ENCODE assay signal across 12 cellular contexts in the genomic region with DNA sequence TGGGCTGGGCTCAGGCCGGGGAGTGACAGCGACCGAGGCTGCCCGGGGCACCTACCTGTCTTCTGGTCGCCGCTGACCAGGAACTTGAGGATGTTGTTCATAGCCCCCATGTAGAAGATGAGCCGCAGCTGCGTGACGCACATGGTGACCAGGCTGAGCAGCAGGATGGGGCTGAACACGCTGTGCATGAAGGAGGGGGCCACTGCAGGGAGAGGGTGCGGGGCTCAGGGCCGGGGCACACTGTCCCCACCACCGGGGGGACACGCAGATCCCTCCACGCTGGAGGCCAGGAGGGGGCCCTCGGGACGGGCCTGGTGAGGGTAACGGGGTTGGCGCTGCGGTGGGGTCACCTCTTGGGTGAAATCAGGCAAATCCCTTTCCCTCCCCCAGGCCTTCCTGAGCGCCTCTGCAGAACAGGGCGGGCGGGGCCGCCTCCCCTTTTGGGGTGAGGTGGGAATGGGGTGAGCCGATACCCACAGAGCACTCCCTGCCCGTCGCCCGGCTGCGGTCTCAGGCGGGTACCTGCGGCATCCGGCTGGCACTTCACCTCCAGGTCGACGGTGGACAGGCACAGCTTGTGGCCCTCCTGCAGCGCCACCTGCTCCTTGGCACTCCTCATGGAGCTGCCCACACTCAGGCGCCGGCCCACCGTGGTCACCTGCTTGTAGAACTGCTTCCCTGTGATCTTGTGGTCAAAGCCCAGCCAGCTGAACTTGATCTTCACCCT. TPM values are rescaled to one million over a fixed set of nuclear protein-coding genes. Genes with fewer than 3 reads are reported as not detected.
A peak's percentile ranks its signal among the peaks of the same experiment; 100 is the strongest.
DNase-seq lines count a peak whose midpoint lies in the region; ATAC-seq, FAIRE-seq and TF ChIP-seq lines count a peak whose summit lies in the region.
"Had no signal": no experiment of that assay in that cellular context is flagged by ENCODE, and none has a peak within 500 bp of the region (broad histone marks: within the 10 kb centered on the region; RNA-seq: fewer than 3 reads in every experiment).

No MANE protein-coding gene starts in this region.

- H3K9ac ChIP-seq in adipocyte (ENCODE audit: low read length) (peak overlapping the region; percentile 67), mesendoderm (ENCODE audit: low read length) (no peak overlapping the region)

- TF ChIP-seq RAD21 in A549 (conservative IDR thresholded peaks at IDR 0.05 in 1 of 2, IDR thresholded peaks at IDR 0.05 in 1 of 2), result no peak

- H3K9me3 ChIP-seq in A549 (no peaks in the 10 kb centered on the region), adipocyte (ENCODE audit: control insufficient read depth, low read length) (no peaks in the 10 kb centered on the region)
- H3K9me3 ChIP-seq: thyroid gland had no signal

- H3K4me2 ChIP-seq in A549, result peak overlapping the region; percentile 90
- H3K4me2 ChIP-seq in mesendoderm (ENCODE audit: low read length), result no peak overlapping the region

- H2BK120ac ChIP-seq in mesendoderm (ENCODE audit: low read depth, low read length), result no peak overlapping the region

- H3K18ac ChIP-seq in mesendoderm (ENCODE audit: low read length), result no peak overlapping the region

- no peak for FAIRE-seq in A549 (lab: Jason Lieb, UNC)

- H4K8ac ChIP-seq in mesendoderm (ENCODE audit: low read depth, low read length), result no peak overlapping the region

- no peak for TF ChIP-seq POLR2A in A549 (IDR thresholded peaks at IDR 0.05; ENCODE audit: low read length)

- H3K27me3 ChIP-seq in adipocyte (replicated peaks; ENCODE audit: control insufficient read depth, insufficient read depth, low read length) (no peaks in the 10 kb centered on the region), mesendoderm (ENCODE audit: insufficient read depth, low read length, poor library complexity) (no peaks in the 10 kb centered on the region)
- H3K27me3 ChIP-seq: thyroid gland had no signal

- H3K56ac ChIP-seq in mesendoderm (ENCODE audit: low read length), result peak overlapping the region; percentile 37

- H2AK5ac ChIP-seq in mesendoderm (ENCODE audit: low read length), result peak overlapping the region; percentile 11

- no peaks in the 10 kb centered on the region for H3K79me1 ChIP-seq in mesendoderm (ENCODE audit: low read length)

- 0 out of 3 replicates have a peak overlapping the region, but pooled peaks have one; percentile 4 for H3K4me3 ChIP-seq in A549
- H3K4me3 ChIP-seq in adipocyte (ENCODE audit: low read length), result no peak overlapping the region
- H3K4me3 ChIP-seq in mesendoderm (ENCODE audit: low read length), result no peak overlapping the region
- H3K4me3 ChIP-seq: SK-N-MC, thyroid gland had no signal

- H3K36me3 ChIP-seq in adipocyte (ENCODE audit: control insufficient read depth, insufficient read depth, low read length, severe bottlenecking) (peaks cover 22% of the 10 kb centered on the region), mesendoderm (ENCODE audit: control insufficient read depth, insufficient read depth, low read length) (no peaks in the 10 kb centered on the region)

- CTCF ChIA-PET in A549 (lab: Yijun Ruan, JAX), result interaction anchor here (0.8 to 8.5 kb wide), 11 partner anchors 13 to 78 kb away, joined by 3 to 82 read pairs (median 6); a partner anchor contains a TSS

- H2BK15ac ChIP-seq in mesendoderm (replicated peaks; ENCODE audit: low read depth), result no peak overlapping the region

- peak overlapping the region; percentile 76 to 84 for H3K27ac ChIP-seq in A549
- H3K27ac ChIP-seq in mesendoderm (ENCODE audit: low read depth, low read length), result no peak overlapping the region
- H3K27ac ChIP-seq: SK-N-MC had no signal

- ATAC-seq in A549 (no peak; a peak in 2 of 6 replicates), GM18502 (IDR thresholded peaks at IDR 0.05; ENCODE audit: poor library complexity, unreplicated experiment) (no peak), HG02840 (IDR thresholded peaks at IDR 0.05; ENCODE audit: low FRiP score, unreplicated experiment) (no peak)

- no peak overlapping the region for H3K4ac ChIP-seq in mesendoderm (ENCODE audit: low read depth, low read length)

- no peak for TF ChIP-seq EP300 in A549 (IDR thresholded peaks at IDR 0.05)

- no peak for TF ChIP-seq CTCF in A549 (IDR thresholded peaks at IDR 0.05)

- H3K79me2 ChIP-seq in mesendoderm (ENCODE audit: control insufficient read depth, insufficient read depth, low read length), result no peaks in the 10 kb centered on the region

- no peak overlapping the region for H4K5ac ChIP-seq in mesendoderm (ENCODE audit: low read length)

- POLR2A ChIA-PET in A549 (lab: Yijun Ruan, JAX), result interaction anchor here (1.0 to 1.7 kb wide), 5 partner anchors 13 to 75 kb away, joined by 3 to 13 read pairs (median 4); a partner anchor contains a TSS

- H2BK5ac ChIP-seq in mesendoderm (ENCODE audit: low read length), result no peak overlapping the region

- no peak overlapping the region for H3K23ac ChIP-seq in mesendoderm (ENCODE audit: low read length)

- WGBS in A549 (ENCODE audit: missing lambda C conversion rate), result 79% methylated on average over 32 of the region's 38 CpGs
- no CpG with 5 or more reads among the region's 38 CpGs for WGBS in mesendoderm (ENCODE audit: extremely low coverage, insufficient coverage, low lambda C conversion rate)

- DNase-seq in A549 (ENCODE audit: low read depth in 1 of 2, low spot score in 1 of 2), result no peak
- no peak for DNase-seq in adipocyte (ENCODE audit: low read depth)
- no peak for DNase-seq in mesendoderm
- DNase-seq in EL, result no peak
- DNase-seq: activated CD4-positive, alpha-beta T cell treated with anti-CD3 and anti-CD28 coated beads, Interleukin-2, amount 10 ng/mL, durations not matched to agents 24 days and 14 days; activated naive CD8-positive, alpha-beta T cell treated with anti-CD3 and anti-CD28 coated beads for 36 hours; Kasumi-1; nephron progenitor cell had no signal

- H3K4me1 ChIP-seq in A549 (peaks cover 34% of the 10 kb centered on the region), adipocyte (ENCODE audit: control insufficient read depth, insufficient read depth, low read length) (peaks cover 21% of the 10 kb centered on the region), mesendoderm (ENCODE audit: control insufficient read depth, low read depth, low read length) (peaks cover 5% of the 10 kb centered on the region)

TF ChIP-seq in A549, 52 proteins besides CTCF, POLR2A, EP300 and RAD21:
- TF ChIP-seq FOSL2 (IDR thresholded peaks at IDR 0.05), result no peak
- TF ChIP-seq FOSL2 (CRISPR knock-in tag; IDR thresholded peaks at IDR 0.05), result no peak
- TF ChIP-seq JUNB (IDR thresholded peaks at IDR 0.05), result no peak
- TF ChIP-seq MAZ (IDR thresholded peaks at IDR 0.05; ENCODE audit: borderline replicate concordance, low read depth, low read length), result no peak
- no peak for TF ChIP-seq HOXB13 (CRISPR knock-in tag; IDR thresholded peaks at IDR 0.05; ENCODE audit: low read depth)
- TF ChIP-seq HOXB5 (CRISPR knock-in tag; IDR thresholded peaks at IDR 0.05), result no peak
- TF ChIP-seq, protein P1, sequence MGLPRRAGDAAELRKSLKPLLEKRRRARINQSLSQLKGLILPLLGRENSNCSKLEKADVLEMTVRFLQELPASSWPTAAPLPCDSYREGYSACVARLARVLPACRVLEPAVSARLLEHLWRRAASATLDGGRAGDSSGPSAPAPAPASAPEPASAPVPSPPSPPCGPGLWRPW (IDR thresholded peaks at IDR 0.05), result no peak
- no peak for TF ChIP-seq FOSB (CRISPR knock-in tag; IDR thresholded peaks at IDR 0.05)
- TF ChIP-seq NPAS2 (CRISPR knock-in tag; IDR thresholded peaks at IDR 0.05; ENCODE audit: borderline replicate concordance), result no peak
- no peak for TF ChIP-seq ZFP36 (IDR thresholded peaks at IDR 0.05; ENCODE audit: borderline replicate concordance, partially characterized antibody)

RNA-seq across cellular contexts. Expression of a gene that starts 28.3 kb away (rescaled TPM):
- polyA plus RNA-seq in A549 (2011; rRNA removed) (69.5 and 80.5 TPM in 2 replicates), A549 (2017; fragmentation: RNase III; extraction: RNeasy Plus Mini Kit Qiagen cat#74134 plus additional on column Dnase treatment) (47.0 to 50.7 TPM (median 48.5 TPM) in 3 replicates)
- polyA plus RNA-seq in A549 (2012; cell fraction: cytosol; rRNA removed), result 44.5 and 52.9 TPM in 2 replicates
- 33.1 and 52.2 TPM in 2 replicates for polyA plus RNA-seq in A549 (2012; cell fraction: nucleus; rRNA removed)
- polyA minus RNA-seq in A549 (2011; rRNA and poly(A)+ RNA removed), result 27.9 and 29.6 TPM in 2 replicates
- 51.5 TPM for polyA plus RNA-seq in mesendoderm (2013, experiment 1 of 2)
- polyA plus RNA-seq in mesendoderm (2013, experiment 2 of 2), result 53.0 TPM

RNA-seq across cellular contexts. Expression of a gene that starts 37.7 kb away (rescaled TPM):
- polyA plus RNA-seq in A549 (2011; rRNA removed) (6.0 and 7.0 TPM in 2 replicates), A549 (2017; fragmentation: RNase III; extraction: RNeasy Plus Mini Kit Qiagen cat#74134 plus additional on column Dnase treatment) (3.5 to 6.0 TPM (median 5.3 TPM) in 3 replicates)
- polyA plus RNA-seq in A549 (2012; cell fraction: cytosol; rRNA removed), result 7.6 and 11.8 TPM in 2 replicates
- 16.4 and 24.1 TPM in 2 replicates for polyA plus RNA-seq in A549 (2012; cell fraction: nucleus; rRNA removed)
- polyA minus RNA-seq in A549 (2011; rRNA and poly(A)+ RNA removed), result 15.3 and 15.9 TPM in 2 replicates
- 6.4 TPM for polyA plus RNA-seq in mesendoderm (2013, experiment 1 of 2)
- polyA plus RNA-seq in mesendoderm (2013, experiment 2 of 2), result 7.3 TPM

RNA-seq across cellular contexts. Expression of a gene that starts 54.6 kb away (rescaled TPM):
- polyA plus RNA-seq in A549 (2011; rRNA removed) (0.09 TPM in 2 replicates), A549 (2017; fragmentation: RNase III; extraction: RNeasy Plus Mini Kit Qiagen cat#74134 plus additional on column Dnase treatment) (0.21 to 0.30 TPM (median 0.30 TPM) in 3 replicates)
- 0.11 and 0.14 TPM in 2 replicates for polyA plus RNA-seq in A549 (2012; cell fraction: cytosol; rRNA removed)
- 0.49 and 0.92 TPM in 2 replicates for polyA plus RNA-seq in A549 (2012; cell fraction: nucleus; rRNA removed)
- polyA minus RNA-seq in A549 (2011; rRNA and poly(A)+ RNA removed), result 0.15 TPM in 1 of 2 replicates, not detected in the other
- polyA plus RNA-seq in mesendoderm (2013, experiment 1 of 2), result 0.97 TPM
- polyA plus RNA-seq in mesendoderm (2013, experiment 2 of 2), result 1.1 TPM

RNA-seq across cellular contexts. Expression of a gene that starts 58.8 kb away (rescaled TPM):
- polyA plus RNA-seq in A549 (2011; rRNA removed), result 6.4 and 8.2 TPM in 2 replicates
- polyA plus RNA-seq in A549 (2012; cell fraction: cytosol; rRNA removed), result 11.6 and 13.2 TPM in 2 replicates
- 8.9 and 11.0 TPM in 2 replicates for polyA plus RNA-seq in A549 (2012; cell fraction: nucleus; rRNA removed)
- polyA plus RNA-seq in A549 (2017; fragmentation: RNase III; extraction: RNeasy Plus Mini Kit Qiagen cat#74134 plus additional on column Dnase treatment), result 6.5 to 6.8 TPM (median 6.6 TPM) in 3 replicates
- polyA minus RNA-seq in A549 (2011; rRNA and poly(A)+ RNA removed), result 3.8 and 4.1 TPM in 2 replicates
- 8.7 TPM for polyA plus RNA-seq in mesendoderm (2013, experiment 1 of 2)
- 8.5 TPM for polyA plus RNA-seq in mesendoderm (2013, experiment 2 of 2)
